Comparison of ENCODE assay signal across 34 cellular contexts in genomic region chr3:10566451-10566850, GRCh38.
"Had no signal": no experiment of that assay in that cellular context is flagged by ENCODE, and none has a peak within 500 bp of the region (broad histone marks: within the 10 kb centered on the region; RNA-seq: fewer than 3 reads in every experiment).

No MANE protein-coding gene starts in this region.

- H3K27me3 ChIP-seq: MG63 had no signal

- H3K36me3 ChIP-seq: MG63 had no signal

- H3K9ac ChIP-seq: KMS-11 had no signal

- H3K4me3 ChIP-seq: MG63 had no signal

- H3K27ac ChIP-seq: KMS-11 had no signal

- DNase-seq: Karpas-422, Kasumi-1, MG63, MM.1S, MV-4-11, NCI-H1048, NCI-H1092, NCI-H1092 treated with DMSO at 0.1 percent for 48 hours, NCI-H1105, NCI-H1105 treated with DMSO at 0.1 percent for 48 hours, NCI-H1417, NCI-H1417 treated with DMSO at 0.1 percent for 48 hours, NCI-H1436, NCI-H1436 treated with DMSO at 0.1 percent for 48 hours, NCI-H146, NCI-H1694, NCI-H1694 treated with DMSO at 0.1 percent for 48 hours, NCI-H187, NCI-H187 treated with DMSO at 0.1 percent for 48 hours, NCI-H1930, NCI-H2029, NCI-H2029 treated with DMSO at 0.1 percent for 48 hours, NCI-H2081, NCI-H2081 treated with DMSO at 0.1 percent for 48 hours, NCI-H2171, NCI-H2171 treated with DMSO at 0.1 percent for 48 hours, NCI-H2227 treated with DMSO at 0.1 percent for 48 hours, NCI-H226, NCI-H345, NCI-H446, NCI-H446 treated with DMSO at 0.1 percent for 48 hours, NCI-H510A, NCI-H510A treated with DMSO at 0.1 percent for 48 hours had no signal

- H3K9me3 ChIP-seq: MG63 had no signal

- H3K4me2 ChIP-seq: KMS-11 had no signal
